ENCODE assay signal across 1 cellular context in the genomic region with DNA sequence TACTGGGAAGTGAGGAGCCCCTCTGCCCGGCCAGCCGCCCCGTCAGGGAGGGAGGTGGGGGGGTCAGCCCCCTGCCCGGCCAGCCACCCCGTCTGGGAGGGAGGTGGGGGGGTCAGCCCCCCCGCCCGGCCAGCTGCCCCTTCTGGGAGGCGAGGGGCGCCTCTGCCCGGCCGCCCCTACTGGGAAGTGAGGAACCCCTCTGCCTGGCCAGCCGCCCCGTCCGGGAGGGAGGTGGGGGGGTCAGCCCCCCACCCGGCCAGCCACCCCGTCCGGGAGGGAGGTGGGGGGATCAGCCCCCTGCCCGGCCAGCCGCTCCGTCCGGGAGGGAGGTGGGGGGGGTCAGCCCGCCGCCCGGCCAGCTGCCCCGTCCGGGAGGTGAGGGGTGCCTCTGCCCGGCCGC. TPM values are rescaled to one million over a fixed set of nuclear protein-coding genes. Genes with fewer than 3 reads are reported as not detected.
"Had no signal": no experiment of that assay in that cellular context is flagged by ENCODE, and none has a peak within 500 bp of the region (broad histone marks: within the 10 kb centered on the region; RNA-seq: fewer than 3 reads in every experiment).

No MANE protein-coding gene starts in this region.

RNA-seq across cellular contexts. Expression of a gene that starts 50.7 kb away (rescaled TPM):
- total RNA-seq: Right ventricle myocardium inferior had no signal
